In genomic region chr2:70888389-70888924, GRCh38 we compare ENCODE assay signal across 10 cellular contexts. TPM values are rescaled to one million over a fixed set of nuclear protein-coding genes. Genes with fewer than 3 reads are reported as not detected.
A peak's percentile ranks its signal among the peaks of the same experiment; 100 is the strongest.
DNase-seq lines count a peak whose midpoint lies in the region; ATAC-seq, FAIRE-seq and TF ChIP-seq lines count a peak whose summit lies in the region.
"Had no signal": no experiment of that assay in that cellular context is flagged by ENCODE, and none has a peak within 500 bp of the region (broad histone marks: within the 10 kb centered on the region; RNA-seq: fewer than 3 reads in every experiment).

No MANE protein-coding gene starts in this region.

- H3K27me3 ChIP-seq in HepG2 (ENCODE audit: control insufficient read depth in 1 of 2, insufficient read depth in 2 of 2, low read length in 2 of 2) (peaks cover 4 to 30% of the 10 kb centered on the region in 2 experiments; a peak in 3 of 5 replicates), right lobe of liver (peaks cover 0 to 30% of the 10 kb centered on the region in 2 donors), astrocyte (ENCODE audit: insufficient read depth, low read length) (peaks cover 97% of the 10 kb centered on the region), mucosa of stomach (ENCODE audit: control insufficient read depth, insufficient read depth, low read length) (peaks cover 91% of the 10 kb centered on the region), vagina (peaks cover 19% of the 10 kb centered on the region)

- TF ChIP-seq RAD21 in HepG2 (CRISPR knock-in tag; IDR thresholded peaks at IDR 0.05): no peak

- H3K79me2 ChIP-seq in HepG2 (ENCODE audit: insufficient read depth, low read length): no peaks in the 10 kb centered on the region
- no peaks in the 10 kb centered on the region for H3K79me2 ChIP-seq in astrocyte (ENCODE audit: insufficient read depth, low read length)

- H3K9ac ChIP-seq in HepG2 (ENCODE audit: insufficient read depth, low read depth, low read length): no peak overlapping the region
- no peak overlapping the region for H3K9ac ChIP-seq in astrocyte (ENCODE audit: low read length)
- H3K9ac ChIP-seq in mucosa of stomach (ENCODE audit: low read length): no peak overlapping the region

- TF ChIP-seq CTCF in HepG2 (CRISPR knock-in tag; IDR thresholded peaks at IDR 0.05) (no peak), right lobe of liver (IDR thresholded peaks at IDR 0.05) (no peak), astrocyte (IDR thresholded peaks at IDR 0.05; ENCODE audit: insufficient read depth, low read depth, low read length) (no peak), vagina (IDR thresholded peaks at IDR 0.05) (no peak)

- H3K4me2 ChIP-seq in HepG2 (ENCODE audit: low read depth, low read length) (0 out of 2 replicates have a peak overlapping the region, but pooled peaks have one; percentile 8), astrocyte (ENCODE audit: low read length) (peak overlapping the region; percentile 74)

- TF ChIP-seq POLR2A in HepG2 (IDR thresholded peaks at IDR 0.05; ENCODE audit: insufficient read depth in 1 of 2, low read depth in 2 of 2, low read length in 2 of 2) (no peak), right lobe of liver (IDR thresholded peaks at IDR 0.05) (no peak), vagina (IDR thresholded peaks at IDR 0.05) (no peak)

- peaks cover 3% of the 10 kb centered on the region for H3K36me3 Mint-ChIP-seq in astrocyte (ENCODE audit: low read depth, unreplicated experiment)

- no peaks in the 10 kb centered on the region for H4K20me1 ChIP-seq in HepG2 (ENCODE audit: insufficient read depth, low read length)
- peaks cover 12% of the 10 kb centered on the region for H4K20me1 ChIP-seq in astrocyte (ENCODE audit: insufficient read depth, low read length)

- peaks cover 2% of the 10 kb centered on the region for H3K4me1 Mint-ChIP-seq in astrocyte (ENCODE audit: low read depth, unreplicated experiment)

- H3K27ac Mint-ChIP-seq in astrocyte (ENCODE audit: unreplicated experiment): no peak overlapping the region

- no peaks in the 10 kb centered on the region for H3K9me3 ChIP-seq in HepG2 (ENCODE audit: low read length)
- H3K9me3 ChIP-seq in right lobe of liver: no peaks in the 10 kb centered on the region
- H3K9me3 ChIP-seq in astrocyte (ENCODE audit: insufficient read depth, low read depth, low read length): no peaks in the 10 kb centered on the region
- no peaks in the 10 kb centered on the region for H3K9me3 ChIP-seq in mucosa of stomach (ENCODE audit: control insufficient read depth, low read length)
- no peaks in the 10 kb centered on the region for H3K9me3 ChIP-seq in vagina
- H3K9me3 ChIP-seq: thyroid gland had no signal

- H3K27ac ChIP-seq in HepG2 (ENCODE audit: extremely low read length, insufficient read depth, low read length) (no peak overlapping the region), right lobe of liver (no peak overlapping the region), astrocyte (ENCODE audit: low read depth, low read length) (no peak overlapping the region), vagina (no peak overlapping the region)
- H3K27ac ChIP-seq: thyroid gland, VCaP had no signal

- in situ Hi-C loops in HepG2 (cut with HindIII; ENCODE audit: extremely low pct_ligation_motif_present, low pct_unique_long_range_greater_than_20kb): no loop called here

- peaks cover 5% of the 10 kb centered on the region for H3K9me3 Mint-ChIP-seq in astrocyte (ENCODE audit: unreplicated experiment)

- H3K4me1 ChIP-seq in HepG2 (ENCODE audit: insufficient read depth, low read length): peaks cover 37% of the 10 kb centered on the region
- H3K4me1 ChIP-seq in right lobe of liver: peaks cover 0 to 15% (median 4%) of the 10 kb centered on the region in 4 donors
- peaks cover 4% of the 10 kb centered on the region for H3K4me1 ChIP-seq in astrocyte (ENCODE audit: insufficient read depth, low read length)
- peaks cover 13% of the 10 kb centered on the region for H3K4me1 ChIP-seq in mucosa of stomach (ENCODE audit: control insufficient read depth, insufficient read depth, low read length)
- peaks cover 24% of the 10 kb centered on the region for H3K4me1 ChIP-seq in vagina

- no peak for ATAC-seq in HepG2
- ATAC-seq in right lobe of liver: no peak
- ATAC-seq in GM18868 (IDR thresholded peaks at IDR 0.05; ENCODE audit: unreplicated experiment): no peak

- H3K27me3 Mint-ChIP-seq in astrocyte (ENCODE audit: low read depth, unreplicated experiment): peaks cover 90% of the 10 kb centered on the region

- intact Hi-C loops in HepG2 (cut with micrococcal nuclease; ENCODE audit: unreplicated experiment) (no loop called here), right lobe of liver (cut with DNase I) (no loop called here), vagina (cut with DNase I) (no loop called here)

- POLR2A ChIA-PET in HepG2 (lab: Yijun Ruan, JAX): no interaction called here

- DNase-seq in HepG2 (ENCODE audit: low spot score) (no peak), right lobe of liver (no peak), astrocyte (ENCODE audit: low read depth) (no peak), vagina (ENCODE audit: extremely low spot score in 2 of 2) (no peak), DMS153 (lab: John Stamatoyannopoulos, UW) (no peak), GDM1 (lab: John Stamatoyannopoulos, UW) (no peak)

- H3K4me3 ChIP-seq in HepG2 (replicated peaks in 1 of 3; ENCODE audit: insufficient read depth in 1 of 3, low read depth in 2 of 3, low read length in 3 of 3) (peak overlapping the region in 1 of 3 experiments; percentile 13; a peak in 1 of 6 replicates), right lobe of liver (no peak overlapping the region), astrocyte (ENCODE audit: insufficient read depth, low read depth, low read length) (no peak overlapping the region), mucosa of stomach (ENCODE audit: low read length) (peak overlapping the region; percentile 28), vagina (peak overlapping the region; percentile 33 to 48)

- WGBS in HepG2 (ENCODE audit: low lambda C conversion rate): 87% methylated on average over 27 of the region's 27 CpGs
- 4% methylated on average over 27 of the region's 27 CpGs for WGBS in right lobe of liver (ENCODE audit: insufficient coverage, low coverage, low lambda C conversion rate, missing lambda C conversion rate)

- H3K4me3 Mint-ChIP-seq in astrocyte (ENCODE audit: unreplicated experiment): no peak overlapping the region

- TF ChIP-seq EP300 in HepG2 (IDR thresholded peaks at IDR 0.05; ENCODE audit: low read depth in 2 of 2, low read length in 2 of 2) (no peak), HepG2 (CRISPR knock-in tag; IDR thresholded peaks at IDR 0.05; ENCODE audit: borderline replicate concordance) (no peak)

- no peaks in the 10 kb centered on the region for H3K36me3 ChIP-seq in HepG2 (replicated peaks in 1 of 2; ENCODE audit: control insufficient read depth in 1 of 2, insufficient read depth in 2 of 2, low read length in 2 of 2)
- no peaks in the 10 kb centered on the region for H3K36me3 ChIP-seq in right lobe of liver
- no peaks in the 10 kb centered on the region for H3K36me3 ChIP-seq in astrocyte (ENCODE audit: insufficient read depth, low read length)
- H3K36me3 ChIP-seq in mucosa of stomach (ENCODE audit: control insufficient read depth, insufficient read depth, low read length): no peaks in the 10 kb centered on the region
- no peaks in the 10 kb centered on the region for H3K36me3 ChIP-seq in vagina
- H3K36me3 ChIP-seq: thyroid gland had no signal

- CTCF ChIA-PET in HepG2 (lab: Yijun Ruan, JAX; ENCODE audit: low intra/inter-chr PET ratio, low total read pairs): interaction anchor here (0.7 kb wide), 1 partner anchor 17 kb away, joined by 3 read pairs; no protein-coding TSS in a partner anchor

- H2AFZ ChIP-seq in HepG2 (ENCODE audit: low read length) (no peak overlapping the region), astrocyte (ENCODE audit: low read depth, low read length) (no peak overlapping the region)

- BruUV-seq in HepG2 (replicated peaks; lab: Mats Ljungman, UMichigan): no TSS peak

- FAIRE-seq in HepG2 (lab: Jason Lieb, UNC) (no peak), astrocyte (lab: Jason Lieb, UNC) (no peak)

RNA-seq across cellular contexts. Expression of gene VAX2, which starts 11.9 kb away (rescaled TPM):
- total RNA-seq in HepG2 (2016; rRNA removed; fragmentation: Illumina TruSeq; extraction: Trizol): 3.9 and 4.1 TPM in 2 replicates
- total RNA-seq in HepG2 (2016; cell fraction: cytosol; rRNA removed; fragmentation: Illumina TruSeq; extraction: Trizol; ENCODE audit: low read depth): 3.0 and 3.9 TPM in 2 replicates
- total RNA-seq in HepG2 (2016; cell fraction: insoluble cytoplasmic fraction; rRNA removed; fragmentation: Illumina TruSeq; extraction: Trizol): 3.6 and 4.7 TPM in 2 replicates
- 3.2 and 4.6 TPM in 2 replicates for total RNA-seq in HepG2 (2016; cell fraction: membrane; rRNA removed; fragmentation: Illumina TruSeq; extraction: Trizol)
- total RNA-seq in HepG2 (2016; cell fraction: nucleus; rRNA removed; fragmentation: Illumina TruSeq; extraction: Trizol): 2.9 and 3.6 TPM in 2 replicates
- polyA plus RNA-seq in HepG2 (2011; rRNA removed): 2.1 and 3.0 TPM in 2 replicates
- polyA plus RNA-seq in HepG2 (2011; cell fraction: cytosol; rRNA removed): 0.96 and 1.5 TPM in 2 replicates
- 12.7 and 15.3 TPM in 2 replicates for polyA plus RNA-seq in HepG2 (2011; cell fraction: nucleus; rRNA removed)
- 1.0 and 1.3 TPM in 2 replicates for polyA plus RNA-seq in HepG2 (2012)
- 4.8 and 4.9 TPM in 2 replicates for polyA plus RNA-seq in HepG2 (2016; cell fraction: cytosol; fragmentation: Illumina TruSeq; extraction: Trizol; ENCODE audit: low read depth)
- polyA plus RNA-seq in HepG2 (2016; cell fraction: insoluble cytoplasmic fraction; fragmentation: Illumina TruSeq; extraction: Trizol; ENCODE audit: low read depth): 4.6 and 5.5 TPM in 2 replicates
- 4.6 and 5.0 TPM in 2 replicates for polyA plus RNA-seq in HepG2 (2016; cell fraction: membrane; fragmentation: Illumina TruSeq; extraction: Trizol; ENCODE audit: low read depth)
- 6.7 and 8.7 TPM in 2 replicates for polyA plus RNA-seq in HepG2 (2016; cell fraction: nucleus; fragmentation: Illumina TruSeq; extraction: Trizol; ENCODE audit: insufficient read depth, low read depth)
- polyA minus RNA-seq in HepG2 (2011; rRNA and poly(A)+ RNA removed; ENCODE audit: low replicate concordance): 1.1 TPM in 1 of 2 replicates, not detected in the other
- 0.59 and 1.1 TPM in 2 replicates for polyA minus RNA-seq in HepG2 (2011; cell fraction: cytosol; rRNA and poly(A)+ RNA removed)
- polyA minus RNA-seq in HepG2 (2011; cell fraction: nucleus; rRNA and poly(A)+ RNA removed): 3.0 and 3.3 TPM in 2 replicates
- not detected for total RNA-seq in right lobe of liver
- total RNA-seq in astrocyte: 0.26 and 0.48 TPM in 2 replicates
- not detected for total RNA-seq in vagina

RNA-seq across cellular contexts. Expression of gene ATP6V1B1, which starts 47.2 kb away (rescaled TPM):
- total RNA-seq in HepG2 (2016; rRNA removed; fragmentation: Illumina TruSeq; extraction: Trizol): 0.58 TPM in 1 of 2 replicates, not detected in the other
- not detected in 2 replicates for total RNA-seq in HepG2 (2016; cell fraction: cytosol; rRNA removed; fragmentation: Illumina TruSeq; extraction: Trizol; ENCODE audit: low read depth)
- 0.37 and 1.5 TPM in 2 replicates for total RNA-seq in HepG2 (2016; cell fraction: insoluble cytoplasmic fraction; rRNA removed; fragmentation: Illumina TruSeq; extraction: Trizol)
- total RNA-seq in HepG2 (2016; cell fraction: membrane; rRNA removed; fragmentation: Illumina TruSeq; extraction: Trizol): not detected in 2 replicates
- total RNA-seq in HepG2 (2016; cell fraction: nucleus; rRNA removed; fragmentation: Illumina TruSeq; extraction: Trizol): 2.3 and 2.4 TPM in 2 replicates
- polyA plus RNA-seq in HepG2 (2011; rRNA removed): 1.6 and 1.8 TPM in 2 replicates
- 0.21 and 0.30 TPM in 2 replicates for polyA plus RNA-seq in HepG2 (2011; cell fraction: cytosol; rRNA removed)
- 24.4 and 25.8 TPM in 2 replicates for polyA plus RNA-seq in HepG2 (2011; cell fraction: nucleus; rRNA removed)
- polyA plus RNA-seq in HepG2 (2012): 1.7 and 2.1 TPM in 2 replicates
- 0.07 and 0.08 TPM in 2 replicates for polyA plus RNA-seq in HepG2 (2016; cell fraction: cytosol; fragmentation: Illumina TruSeq; extraction: Trizol; ENCODE audit: low read depth)
- 0.31 TPM in 1 of 2 replicates, not detected in the other for polyA plus RNA-seq in HepG2 (2016; cell fraction: insoluble cytoplasmic fraction; fragmentation: Illumina TruSeq; extraction: Trizol; ENCODE audit: low read depth)
- polyA plus RNA-seq in HepG2 (2016; cell fraction: membrane; fragmentation: Illumina TruSeq; extraction: Trizol; ENCODE audit: low read depth): 0.12 TPM in 1 of 2 replicates, not detected in the other
- 7.8 and 11.0 TPM in 2 replicates for polyA plus RNA-seq in HepG2 (2016; cell fraction: nucleus; fragmentation: Illumina TruSeq; extraction: Trizol; ENCODE audit: insufficient read depth, low read depth)
- polyA minus RNA-seq in HepG2 (2011; rRNA and poly(A)+ RNA removed; ENCODE audit: low replicate concordance): 0.18 TPM in 1 of 2 replicates, not detected in the other
- polyA minus RNA-seq in HepG2 (2011; cell fraction: cytosol; rRNA and poly(A)+ RNA removed): not detected in 2 replicates
- 1.5 and 3.5 TPM in 2 replicates for polyA minus RNA-seq in HepG2 (2011; cell fraction: nucleus; rRNA and poly(A)+ RNA removed)
- total RNA-seq in right lobe of liver: under 1 TPM in 1 of 6 experiments, not detected in 5; 0.44 TPM
- total RNA-seq in astrocyte: not detected in 2 replicates
- not detected for total RNA-seq in vagina
- total RNA-seq: thyroid gland had no signal

RNA-seq across cellular contexts. Expression of gene CD207, which starts 52.8 kb away (rescaled TPM):
- 0.09 and 0.27 TPM in 2 replicates for total RNA-seq in HepG2 (2016; rRNA removed; fragmentation: Illumina TruSeq; extraction: Trizol)
- not detected in 2 replicates for total RNA-seq in HepG2 (2016; cell fraction: cytosol; rRNA removed; fragmentation: Illumina TruSeq; extraction: Trizol; ENCODE audit: low read depth)
- total RNA-seq in HepG2 (2016; cell fraction: insoluble cytoplasmic fraction; rRNA removed; fragmentation: Illumina TruSeq; extraction: Trizol): 0.17 TPM in 1 of 2 replicates, not detected in the other
- not detected in 2 replicates for total RNA-seq in HepG2 (2016; cell fraction: membrane; rRNA removed; fragmentation: Illumina TruSeq; extraction: Trizol)
- 0.19 TPM in 2 replicates for total RNA-seq in HepG2 (2016; cell fraction: nucleus; rRNA removed; fragmentation: Illumina TruSeq; extraction: Trizol)
- polyA plus RNA-seq in HepG2 (2011; rRNA removed): 0.13 and 0.15 TPM in 2 replicates
- polyA plus RNA-seq in HepG2 (2011; cell fraction: cytosol; rRNA removed): 0.07 and 0.12 TPM in 2 replicates
- polyA plus RNA-seq in HepG2 (2011; cell fraction: nucleus; rRNA removed): 0.21 TPM in 2 replicates
- polyA plus RNA-seq in HepG2 (2012): 0.16 and 0.19 TPM in 2 replicates
- polyA plus RNA-seq in HepG2 (2016; cell fraction: cytosol; fragmentation: Illumina TruSeq; extraction: Trizol; ENCODE audit: low read depth): not detected in 2 replicates
- 0.12 and 0.16 TPM in 2 replicates for polyA plus RNA-seq in HepG2 (2016; cell fraction: insoluble cytoplasmic fraction; fragmentation: Illumina TruSeq; extraction: Trizol; ENCODE audit: low read depth)
- polyA plus RNA-seq in HepG2 (2016; cell fraction: membrane; fragmentation: Illumina TruSeq; extraction: Trizol; ENCODE audit: low read depth): 0.16 TPM in 1 of 2 replicates, not detected in the other
- 0.33 and 0.40 TPM in 2 replicates for polyA plus RNA-seq in HepG2 (2016; cell fraction: nucleus; fragmentation: Illumina TruSeq; extraction: Trizol; ENCODE audit: insufficient read depth, low read depth)
- 0.10 TPM in 1 of 2 replicates, not detected in the other for polyA minus RNA-seq in HepG2 (2011; rRNA and poly(A)+ RNA removed; ENCODE audit: low replicate concordance)
- not detected in 2 replicates for polyA minus RNA-seq in HepG2 (2011; cell fraction: cytosol; rRNA and poly(A)+ RNA removed)
- 0.25 and 0.39 TPM in 2 replicates for polyA minus RNA-seq in HepG2 (2011; cell fraction: nucleus; rRNA and poly(A)+ RNA removed)
- under 1 TPM in 1 of 6 experiments, not detected in 5; 0.16 TPM for total RNA-seq in right lobe of liver
- not detected in 2 replicates for total RNA-seq in astrocyte
- 2.5 TPM for total RNA-seq in vagina
- total RNA-seq: thyroid gland had no signal

Comparison
In these comparisons a context has a peak if more than half of its experiments do, and no peak if none do; other contexts are left out.
1. H3K4me3 ChIP-seq: peak in mucosa of stomach (single experiment) and vagina (2 of 2); none in right lobe of liver (0 of 3) and astrocyte (single experiment).